Comparison of ENCODE assay signal across 2 cellular contexts in genomic region chr1:205648212-205648910, GRCh38.
TF ChIP-seq lines count a peak whose summit lies in the region.

No MANE protein-coding gene starts in this region.

TF ChIP-seq in GM23338, 12 proteins besides CTCF, POLR2A, EP300 and RAD21 (continued from another document):
- no peak for TF ChIP-seq ZNF462 (CRISPR knock-in tag; IDR thresholded peaks at IDR 0.05)
- TF ChIP-seq CREB1 (CRISPR knock-in tag; IDR thresholded peaks at IDR 0.05; ENCODE audit: low read depth), result no peak
- TF ChIP-seq EZH2 (IDR thresholded peaks at IDR 0.05; ENCODE audit: low read depth, unreplicated experiment), result no peak

TF ChIP-seq in SK-N-SH treated with all-trans-retinoic acid at 6 μM for 48 hours, 23 proteins besides CTCF, POLR2A, EP300 and RAD21 (continued from another document):
- TF ChIP-seq CSRNP3 (CRISPR knock-in tag; IDR thresholded peaks at IDR 0.05), result no peak
- TF ChIP-seq TCF4 (CRISPR knock-in tag; IDR thresholded peaks at IDR 0.05; ENCODE audit: borderline replicate concordance), result no peak
- no peak for TF ChIP-seq PPARA (CRISPR knock-in tag; IDR thresholded peaks at IDR 0.05; ENCODE audit: borderline replicate concordance)
- no peak for TF ChIP-seq ISL1 (CRISPR knock-in tag; IDR thresholded peaks at IDR 0.05)
- TF ChIP-seq SNAI2 (CRISPR knock-in tag; IDR thresholded peaks at IDR 0.05), result no peak
- no peak for TF ChIP-seq OSR1 (CRISPR knock-in tag; IDR thresholded peaks at IDR 0.05)
- no peak for TF ChIP-seq ZNF565 (CRISPR knock-in tag; conservative IDR thresholded peaks at IDR 0.05; ENCODE audit: low read depth)
- TF ChIP-seq, protein P1, sequence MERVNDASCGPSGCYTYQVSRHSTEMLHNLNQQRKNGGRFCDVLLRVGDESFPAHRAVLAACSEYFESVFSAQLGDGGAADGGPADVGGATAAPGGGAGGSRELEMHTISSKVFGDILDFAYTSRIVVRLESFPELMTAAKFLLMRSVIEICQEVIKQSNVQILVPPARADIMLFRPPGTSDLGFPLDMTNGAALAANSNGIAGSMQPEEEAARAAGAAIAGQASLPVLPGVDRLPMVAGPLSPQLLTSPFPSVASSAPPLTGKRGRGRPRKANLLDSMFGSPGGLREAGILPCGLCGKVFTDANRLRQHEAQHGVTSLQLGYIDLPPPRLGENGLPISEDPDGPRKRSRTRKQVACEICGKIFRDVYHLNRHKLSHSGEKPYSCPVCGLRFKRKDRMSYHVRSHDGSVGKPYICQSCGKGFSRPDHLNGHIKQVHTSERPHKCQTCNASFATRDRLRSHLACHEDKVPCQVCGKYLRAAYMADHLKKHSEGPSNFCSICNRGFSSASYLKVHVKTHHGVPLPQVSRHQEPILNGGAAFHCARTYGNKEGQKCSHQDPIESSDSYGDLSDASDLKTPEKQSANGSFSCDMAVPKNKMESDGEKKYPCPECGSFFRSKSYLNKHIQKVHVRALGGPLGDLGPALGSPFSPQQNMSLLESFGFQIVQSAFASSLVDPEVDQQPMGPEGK (CRISPR knock-in tag; IDR thresholded peaks at IDR 0.05; ENCODE audit: borderline replicate concordance), result no peak
- TF ChIP-seq ZC3H10 (CRISPR knock-in tag; IDR thresholded peaks at IDR 0.05), result no peak
- TF ChIP-seq, protein P2, sequence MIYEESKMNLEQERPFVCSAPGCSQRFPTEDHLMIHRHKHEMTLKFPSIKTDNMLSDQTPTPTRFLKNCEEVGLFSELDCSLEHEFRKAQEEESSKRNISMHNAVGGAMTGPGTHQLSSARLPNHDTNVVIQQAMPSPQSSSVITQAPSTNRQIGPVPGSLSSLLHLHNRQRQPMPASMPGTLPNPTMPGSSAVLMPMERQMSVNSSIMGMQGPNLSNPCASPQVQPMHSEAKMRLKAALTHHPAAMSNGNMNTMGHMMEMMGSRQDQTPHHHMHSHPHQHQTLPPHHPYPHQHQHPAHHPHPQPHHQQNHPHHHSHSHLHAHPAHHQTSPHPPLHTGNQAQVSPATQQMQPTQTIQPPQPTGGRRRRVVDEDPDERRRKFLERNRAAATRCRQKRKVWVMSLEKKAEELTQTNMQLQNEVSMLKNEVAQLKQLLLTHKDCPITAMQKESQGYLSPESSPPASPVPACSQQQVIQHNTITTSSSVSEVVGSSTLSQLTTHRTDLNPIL (CRISPR knock-in tag; IDR thresholded peaks at IDR 0.05; ENCODE audit: low read depth), result no peak
- no peak for TF ChIP-seq ARNTL (CRISPR knock-in tag; IDR thresholded peaks at IDR 0.05; ENCODE audit: borderline replicate concordance, low read depth)
- no peak for TF ChIP-seq ZNF8 (CRISPR knock-in tag; IDR thresholded peaks at IDR 0.05)
